Comparison of ENCODE assay signal across 25 cellular contexts in genomic region chr1:115242543-115242942, GRCh38.
"Had no signal": no experiment of that assay in that cellular context is flagged by ENCODE, and none has a peak within 500 bp of the region (broad histone marks: within the 10 kb centered on the region; RNA-seq: fewer than 3 reads in every experiment).

No MANE protein-coding gene starts in this region.

- H3K9me3 Mint-ChIP-seq: activated CD4-positive, alpha-beta T cell treated with anti-CD3 and anti-CD28 coated beads, Interleukin-2, amount 10 ng/mL, durations not matched to agents 7 days and 5 days; activated CD8-positive, alpha-beta T cell treated with anti-CD3 and anti-CD28 coated beads for 36 hours; activated T-helper 1 cell treated with anti-CD3 and anti-CD28 coated beads, Interleukin-12 subunit alpha, Interleukin-12 subunit beta, Interleukin-2, Interleukin-4 antibody, amounts not matched to agents 30 ng/mL and 10 ng/mL and 1 ng/mL, durations not matched to agents 14 hours and 24 hours and 36 hours; stimulated activated effector memory CD8-positive, alpha-beta T cell treated with anti-CD3 and anti-CD28 coated beads, Interleukin-12 subunit alpha, Interleukin-12 subunit beta, amount 100 ng/mL, for 72 hours had no signal

- H3K27me3 ChIP-seq: body of pancreas, foreskin keratinocyte, tibial artery had no signal

- H3K9me3 ChIP-seq: body of pancreas had no signal

- H3K4me1 ChIP-seq: lower lobe of right lung had no signal

- H3K4me3 ChIP-seq: body of pancreas, lower lobe of right lung, tibial artery had no signal

- H3K36me3 ChIP-seq: lower lobe of right lung, tibial artery had no signal

- DNase-seq: activated CD4-positive, alpha-beta T cell treated with anti-CD3 and anti-CD28 coated beads, Interleukin-2, amount 10 ng/mL, durations not matched to agents 7 days and 5 days; activated CD8-positive, alpha-beta memory T cell treated with anti-CD3 and anti-CD28 coated beads, Interleukin-2, amount 10 ng/mL, durations not matched to agents 7 days and 5 days; activated CD8-positive, alpha-beta T cell treated with anti-CD3 and anti-CD28 coated beads for 36 hours; activated gamma-delta T cell; activated naive CD4-positive, alpha-beta T cell treated with anti-CD3 and anti-CD28 coated beads, Interleukin-2, amount 50 U/mL, for 16 hours; activated T-cell treated with anti-CD3 and anti-CD28 coated beads for 4 hours; anterior cingulate cortex; body of pancreas; erythroblast; foreskin keratinocyte; lower lobe of right lung; mesendoderm; naive B cell; occipital lobe; posterior cingulate gyrus; small intestine; stimulated activated CD4-positive, alpha-beta T cell treated with anti-CD3 and anti-CD28 coated beads, Interleukin-2, amount 100 ng/mL, for 24 hours; stimulated activated naive CD8-positive, alpha-beta T cell treated with anti-CD3 and anti-CD28 coated beads, Interleukin-15, amount 100 ng/mL, for 72 hours; tibial artery had no signal

- H3K4me1 Mint-ChIP-seq: activated CD4-positive, alpha-beta T cell treated with anti-CD3 and anti-CD28 coated beads, Interleukin-2, amount 10 ng/mL, durations not matched to agents 7 days and 5 days; activated CD8-positive, alpha-beta memory T cell treated with anti-CD3 and anti-CD28 coated beads, Interleukin-2, amount 10 ng/mL, durations not matched to agents 7 days and 5 days; naive B cell; stimulated activated effector memory CD8-positive, alpha-beta T cell treated with anti-CD3 and anti-CD28 coated beads, Interleukin-12 subunit alpha, Interleukin-12 subunit beta, amount 100 ng/mL, for 72 hours; stimulated activated naive CD8-positive, alpha-beta T cell treated with anti-CD3 and anti-CD28 coated beads, Interleukin-15, amount 100 ng/mL, for 72 hours had no signal

- H3K36me3 Mint-ChIP-seq: activated CD8-positive, alpha-beta memory T cell treated with anti-CD3 and anti-CD28 coated beads, Interleukin-2, amount 10 ng/mL, durations not matched to agents 7 days and 5 days; naive B cell; stimulated activated effector memory CD8-positive, alpha-beta T cell treated with anti-CD3 and anti-CD28 coated beads, Interleukin-12 subunit alpha, Interleukin-12 subunit beta, amount 100 ng/mL, for 72 hours had no signal

- ATAC-seq: activated CD4-positive, CD25-positive, alpha-beta regulatory T cell treated with anti-CD3 and anti-CD28 coated beads, Interleukin-2, amount 50 U/mL, for 24 hours; activated CD8-positive, alpha-beta memory T cell treated with anti-CD3 and anti-CD28 coated beads, Interleukin-2, amount 10 ng/mL, durations not matched to agents 7 days and 5 days; activated CD8-positive, alpha-beta T cell treated with anti-CD3 and anti-CD28 coated beads for 36 hours; body of pancreas; foreskin keratinocyte; left lobe of liver; lower lobe of right lung; sciatic nerve; stimulated activated effector memory CD8-positive, alpha-beta T cell treated with anti-CD3 and anti-CD28 coated beads, Interleukin-12 subunit alpha, Interleukin-12 subunit beta, amount 100 ng/mL, for 72 hours; stimulated activated naive CD8-positive, alpha-beta T cell treated with anti-CD3 and anti-CD28 coated beads, Interleukin-15, amount 100 ng/mL, for 72 hours had no signal

- H3K27ac ChIP-seq: body of pancreas, foreskin keratinocyte, lower lobe of right lung, tibial artery, VCaP had no signal

- H3K4me3 Mint-ChIP-seq: activated CD4-positive, alpha-beta T cell treated with anti-CD3 and anti-CD28 coated beads, Interleukin-2, amount 10 ng/mL, durations not matched to agents 7 days and 5 days; activated CD8-positive, alpha-beta memory T cell treated with anti-CD3 and anti-CD28 coated beads, Interleukin-2, amount 10 ng/mL, durations not matched to agents 7 days and 5 days; activated CD8-positive, alpha-beta T cell treated with anti-CD3 and anti-CD28 coated beads for 36 hours; activated T-helper 1 cell treated with anti-CD3 and anti-CD28 coated beads, Interleukin-12 subunit alpha, Interleukin-12 subunit beta, Interleukin-2, Interleukin-4 antibody, amounts not matched to agents 30 ng/mL and 10 ng/mL and 1 ng/mL, durations not matched to agents 14 hours and 24 hours and 36 hours; naive B cell; stimulated activated effector memory CD8-positive, alpha-beta T cell treated with anti-CD3 and anti-CD28 coated beads, Interleukin-12 subunit alpha, Interleukin-12 subunit beta, amount 100 ng/mL, for 72 hours; stimulated activated naive CD8-positive, alpha-beta T cell treated with anti-CD3 and anti-CD28 coated beads, Interleukin-15, amount 100 ng/mL, for 72 hours had no signal
